Comparison of ENCODE assay signal across 27 cellular contexts in genomic region chr11:47295385-47295784, GRCh38. TPM values are rescaled to one million over a fixed set of nuclear protein-coding genes. Genes with fewer than 3 reads are reported as not detected.
DNase-seq lines count a peak whose midpoint lies in the region; ATAC-seq and TF ChIP-seq lines count a peak whose summit lies in the region.
"Had no signal": no experiment of that assay in that cellular context is flagged by ENCODE, and none has a peak within 500 bp of the region (broad histone marks: within the 10 kb centered on the region; RNA-seq: fewer than 3 reads in every experiment).

No MANE protein-coding gene starts in this region.

- ATAC-seq in T-helper 17 cell, result no peak
- ATAC-seq in effector memory CD8-positive, alpha-beta T cell (replicated peaks), result no peak
- ATAC-seq in GM21447 (IDR thresholded peaks at IDR 0.05; ENCODE audit: unreplicated experiment), result no peak
- ATAC-seq: A549, Panc1 had no signal

- H3K79me2 ChIP-seq in osteoblast (ENCODE audit: insufficient read depth, low read length), result peaks cover 2% of the 10 kb centered on the region

- H3K36me3 Mint-ChIP-seq in activated naive CD4-positive, alpha-beta T cell treated with anti-CD3 and anti-CD28 coated beads for 36 hours (ENCODE audit: low read depth), result peaks cover 32% of the 10 kb centered on the region
- peaks cover 78% of the 10 kb centered on the region for H3K36me3 Mint-ChIP-seq in activated naive CD4-positive, alpha-beta T cell treated with anti-CD3 and anti-CD28 coated beads, Interleukin-2, amount 10 ng/mL, durations not matched to agents 7 days and 5 days
- H3K36me3 Mint-ChIP-seq in T-helper 17 cell (ENCODE audit: low read depth), result peaks cover 9% of the 10 kb centered on the region
- H3K36me3 Mint-ChIP-seq in effector memory CD8-positive, alpha-beta T cell (ENCODE audit: insufficient read depth), result peaks cover 97% of the 10 kb centered on the region

- H3K36me3 ChIP-seq in osteoblast (ENCODE audit: insufficient read depth, low read length), result peaks cover 56% of the 10 kb centered on the region

- no peaks in the 10 kb centered on the region for H3K9me3 ChIP-seq in T-helper 17 cell (ENCODE audit: control insufficient read depth, low read length, poor library complexity, severe bottlenecking)
- H3K9me3 ChIP-seq in osteoblast (ENCODE audit: low read depth, low read length), result no peaks in the 10 kb centered on the region

- TF ChIP-seq CTCF in osteoblast (IDR thresholded peaks at IDR 0.05; ENCODE audit: extremely low read depth, low read depth, low read length), result no peak

- H3K27ac ChIP-seq in osteoblast (ENCODE audit: low read depth, low read length), result peak overlapping the region; percentile 29
- H3K27ac ChIP-seq: A549; BLaER1 treated with 17β-estradiol and CSF1 and Interleukin-3, amounts not matched to agents 10 nM and 100 nM; RWPE1 had no signal

- no peaks in the 10 kb centered on the region for H3K4me1 Mint-ChIP-seq in activated naive CD4-positive, alpha-beta T cell treated with anti-CD3 and anti-CD28 coated beads for 36 hours (ENCODE audit: low read depth)
- H3K4me1 Mint-ChIP-seq in activated naive CD4-positive, alpha-beta T cell treated with anti-CD3 and anti-CD28 coated beads, Interleukin-2, amount 10 ng/mL, durations not matched to agents 7 days and 5 days, result no peaks in the 10 kb centered on the region
- H3K4me1 Mint-ChIP-seq in T-helper 17 cell, result peaks cover 7% of the 10 kb centered on the region
- peaks cover 1 to 6% of the 10 kb centered on the region in 2 donors for H3K4me1 Mint-ChIP-seq in effector memory CD8-positive, alpha-beta T cell (ENCODE audit: low read depth in 2 of 2)

- no peak overlapping the region for H3K4me3 ChIP-seq in osteoblast (ENCODE audit: insufficient read depth, low read length)
- H3K4me3 ChIP-seq: A549; BLaER1 treated with 17β-estradiol and CSF1 and Interleukin-3, amounts not matched to agents 10 nM and 100 nM; MG63 had no signal

- peaks cover 7% of the 10 kb centered on the region for H3K4me1 ChIP-seq in osteoblast (ENCODE audit: insufficient read depth, low read length)
- H3K4me1 ChIP-seq: A549; BLaER1 treated with 17β-estradiol and CSF1 and Interleukin-3, amounts not matched to agents 10 nM and 100 nM had no signal

- H2AFZ ChIP-seq in osteoblast (ENCODE audit: low read length), result no peak overlapping the region

- intact Hi-C loops in activated naive CD4-positive, alpha-beta T cell treated with anti-CD3 and anti-CD28 coated beads for 36 hours (cut with micrococcal nuclease), result no loop called here

- H3K4me3 Mint-ChIP-seq in activated naive CD4-positive, alpha-beta T cell treated with anti-CD3 and anti-CD28 coated beads for 36 hours, result no peak overlapping the region
- H3K4me3 Mint-ChIP-seq in activated naive CD4-positive, alpha-beta T cell treated with anti-CD3 and anti-CD28 coated beads, Interleukin-2, amount 10 ng/mL, durations not matched to agents 7 days and 5 days, result no peak overlapping the region
- H3K4me3 Mint-ChIP-seq in T-helper 17 cell, result no peak overlapping the region
- no peak overlapping the region for H3K4me3 Mint-ChIP-seq in effector memory CD8-positive, alpha-beta T cell
- H3K4me3 Mint-ChIP-seq: CD4-positive, alpha-beta T cell had no signal

- CTCF ChIA-PET in activated naive CD4-positive, alpha-beta T cell treated with anti-CD3 and anti-CD28 coated beads for 36 hours (lab: Charles Lee), result interaction anchor here (0.9 to 2.1 kb wide), 2 partner anchors 24 to 79 kb away, joined by 4 to 5 read pairs; no protein-coding TSS in a partner anchor
- CTCF ChIA-PET in activated naive CD4-positive, alpha-beta T cell treated with anti-CD3 and anti-CD28 coated beads, Interleukin-2, amount 10 ng/mL, durations not matched to agents 7 days and 5 days (lab: Charles Lee), result no interaction called here

- no peaks in the 10 kb centered on the region for H3K9me3 Mint-ChIP-seq in activated naive CD4-positive, alpha-beta T cell treated with anti-CD3 and anti-CD28 coated beads for 36 hours
- H3K9me3 Mint-ChIP-seq in activated naive CD4-positive, alpha-beta T cell treated with anti-CD3 and anti-CD28 coated beads, Interleukin-2, amount 10 ng/mL, durations not matched to agents 7 days and 5 days, result no peaks in the 10 kb centered on the region
- no peaks in the 10 kb centered on the region for H3K9me3 Mint-ChIP-seq in effector memory CD8-positive, alpha-beta T cell
- H3K9me3 Mint-ChIP-seq: CD4-positive, alpha-beta T cell had no signal

- H3K27me3 ChIP-seq in osteoblast (ENCODE audit: insufficient read depth, low read length), result no peaks in the 10 kb centered on the region
- H3K27me3 ChIP-seq: BLaER1 treated with 17β-estradiol and CSF1 and Interleukin-3, amounts not matched to agents 10 nM and 100 nM; MG63 had no signal

- DNase-seq in activated naive CD4-positive, alpha-beta T cell treated with anti-CD3 and anti-CD28 coated beads for 36 hours, result no peak
- DNase-seq in activated naive CD4-positive, alpha-beta T cell treated with anti-CD3 and anti-CD28 coated beads, Interleukin-2, amount 10 ng/mL, durations not matched to agents 7 days and 5 days, result no peak
- DNase-seq in T-helper 17 cell (no peak), osteoblast (ENCODE audit: insufficient read length, low spot score, missing footprints) (no peak), NCI-H2029 (lab: John Stamatoyannopoulos, UW) (no peak)
- DNase-seq in effector memory CD8-positive, alpha-beta T cell, result no peak
- DNase-seq: AML-193; CD4-positive, alpha-beta T cell; DMS53; GOT3; HCEC 1CT; KG1; MG63; NCI-H2029 treated with DMSO at 0.1 percent for 48 hours; NCI-H2171; NCI-H226; NCI-H510A; SHP77 had no signal

- no peaks in the 10 kb centered on the region for H4K20me1 ChIP-seq in osteoblast (ENCODE audit: insufficient read depth, low read length)

- H3K27me3 Mint-ChIP-seq in activated naive CD4-positive, alpha-beta T cell treated with anti-CD3 and anti-CD28 coated beads for 36 hours (ENCODE audit: low read depth), result no peaks in the 10 kb centered on the region
- no peaks in the 10 kb centered on the region for H3K27me3 Mint-ChIP-seq in activated naive CD4-positive, alpha-beta T cell treated with anti-CD3 and anti-CD28 coated beads, Interleukin-2, amount 10 ng/mL, durations not matched to agents 7 days and 5 days
- no peaks in the 10 kb centered on the region for H3K27me3 Mint-ChIP-seq in T-helper 17 cell
- no peaks in the 10 kb centered on the region for H3K27me3 Mint-ChIP-seq in effector memory CD8-positive, alpha-beta T cell
- H3K27me3 Mint-ChIP-seq: CD4-positive, alpha-beta T cell had no signal

- peak overlapping the region; percentile 28 for H3K27ac Mint-ChIP-seq in activated naive CD4-positive, alpha-beta T cell treated with anti-CD3 and anti-CD28 coated beads for 36 hours
- H3K27ac Mint-ChIP-seq in activated naive CD4-positive, alpha-beta T cell treated with anti-CD3 and anti-CD28 coated beads, Interleukin-2, amount 10 ng/mL, durations not matched to agents 7 days and 5 days, result no peak overlapping the region
- H3K27ac Mint-ChIP-seq in T-helper 17 cell, result peak overlapping the region; percentile 63
- H3K27ac Mint-ChIP-seq in effector memory CD8-positive, alpha-beta T cell, result peak overlapping the region; percentile 59

- H3K4me2 ChIP-seq in osteoblast (ENCODE audit: insufficient read depth, low read length), result no peak overlapping the region
- H3K4me2 ChIP-seq: A549; BLaER1 treated with 17β-estradiol and CSF1 and Interleukin-3, amounts not matched to agents 10 nM and 100 nM had no signal

RNA-seq across cellular contexts. Expression of gene MADD, which starts 25.5 kb away (rescaled TPM):
- total RNA-seq in activated naive CD4-positive, alpha-beta T cell treated with anti-CD3 and anti-CD28 coated beads for 36 hours, result 10 to 100 TPM; 49.9 to 52.2 TPM
- total RNA-seq in T-helper 17 cell (100 to 1,000 TPM; 155 to 209 TPM), osteoblast (21.7 and 23.3 TPM in 2 replicates)

RNA-seq across cellular contexts. Expression of gene NR1H3, which starts 37.6 kb away (rescaled TPM):
- total RNA-seq in activated naive CD4-positive, alpha-beta T cell treated with anti-CD3 and anti-CD28 coated beads for 36 hours, result 10 to 100 TPM; 10.4 to 11.3 TPM
- total RNA-seq in T-helper 17 cell (1 to 10 TPM; 2.2 to 4.3 TPM), osteoblast (18.5 and 18.6 TPM in 2 replicates)

RNA-seq across cellular contexts. Expression of gene ACP2, which starts 46.8 kb away (rescaled TPM):
- total RNA-seq in activated naive CD4-positive, alpha-beta T cell treated with anti-CD3 and anti-CD28 coated beads for 36 hours, result 1 to 10 TPM; 8.0 to 9.3 TPM
- total RNA-seq in T-helper 17 cell (10 to 100 TPM; 19.6 to 23.1 TPM), osteoblast (32.1 and 32.2 TPM in 2 replicates)

RNA-seq across cellular contexts. Expression of gene MYBPC3, which starts 57.1 kb away (rescaled TPM):
- total RNA-seq in activated naive CD4-positive, alpha-beta T cell treated with anti-CD3 and anti-CD28 coated beads for 36 hours, result not detected
- total RNA-seq in T-helper 17 cell, result under 1 TPM in 1 of 2 donors, not detected in 1; 0.10 TPM
- not detected in 2 replicates for total RNA-seq in osteoblast
- total RNA-seq: CD4-positive, alpha-beta T cell; Daoy; G401; IMR-90; SK-MEL-5 had no signal
